ENCODE assay signal across 9 cellular contexts in genomic region chr19:18995804-18996241, GRCh38. TPM values are rescaled to one million over a fixed set of nuclear protein-coding genes. Genes with fewer than 3 reads are reported as not detected.
A peak's percentile ranks its signal among the peaks of the same experiment; 100 is the strongest.
DNase-seq lines count a peak whose midpoint lies in the region; ATAC-seq and TF ChIP-seq lines count a peak whose summit lies in the region.
"Had no signal": no experiment of that assay in that cellular context is flagged by ENCODE, and none has a peak within 500 bp of the region (broad histone marks: within the 10 kb centered on the region; RNA-seq: fewer than 3 reads in every experiment).

No MANE protein-coding gene starts in this region.

- ATAC-seq in left lung (peak; percentile 87), GM21717 (IDR thresholded peaks at IDR 0.05; ENCODE audit: unreplicated experiment) (no peak), HG03521 (IDR thresholded peaks at IDR 0.05; ENCODE audit: unreplicated experiment) (no peak)

- DNase-seq in Calu3, result peak; percentile 46
- DNase-seq in HAP-1 (ENCODE audit: low spot score in 2 of 2), result peak; percentile 79 to 83
- DNase-seq in OCI-M1 (lab: John Stamatoyannopoulos, UW), result peak; percentile 71
- DNase-seq in caudate nucleus (lab: John Stamatoyannopoulos, UW), result peak in 56 of 61 donors; percentile 7 to 89 (median 50)
- DNase-seq in left lung, result peak; percentile 57 to 63
- no peak for DNase-seq in type B pancreatic cell (ENCODE audit: extremely low spot score, unreplicated experiment)
- DNase-seq: activated B cell treated with CpG ODN at 0.5 μM for 24 hours had no signal

- intact Hi-C loops in Calu3 (cut with micrococcal nuclease; ENCODE audit: unreplicated experiment) (no loop called here), left lung (cut with DNase I) (no loop called here)

- H3K4me1 ChIP-seq in HAP-1 (no peaks in the 10 kb centered on the region), left lung (peaks cover 0 to 2% of the 10 kb centered on the region in 2 donors)

- H3K36me3 ChIP-seq in HAP-1 (replicated peaks) (peaks cover 64% of the 10 kb centered on the region), left lung (peaks cover 0 to 95% of the 10 kb centered on the region in 2 donors)

- H3K9me3 ChIP-seq in HAP-1 (no peaks in the 10 kb centered on the region), left lung (no peaks in the 10 kb centered on the region)

- peaks cover 11% of the 10 kb centered on the region for H3K4me1 Mint-ChIP-seq in Calu3 (ENCODE audit: low read depth, unreplicated experiment)
- no peaks in the 10 kb centered on the region for H3K4me1 Mint-ChIP-seq in type B pancreatic cell (ENCODE audit: unreplicated experiment)
- H3K4me1 Mint-ChIP-seq: activated B cell treated with CpG ODN at 0.5 μM for 24 hours had no signal

- CTCF ChIA-PET in Calu3 (lab: Charles Lee), result no interaction called here

- no peaks in the 10 kb centered on the region for H3K27me3 Mint-ChIP-seq in Calu3 (ENCODE audit: unreplicated experiment)
- no peaks in the 10 kb centered on the region for H3K27me3 Mint-ChIP-seq in type B pancreatic cell
- H3K27me3 Mint-ChIP-seq: activated B cell treated with CpG ODN at 0.5 μM for 24 hours had no signal

- TF ChIP-seq CTCF in Calu3 (IDR thresholded peaks at IDR 0.05; ENCODE audit: unreplicated experiment), result no peak
- TF ChIP-seq CTCF in left lung (IDR thresholded peaks at IDR 0.05), result peak in 1 of 2 donors; percentile 34
- peak; percentile 70 for TF ChIP-seq CTCF in type B pancreatic cell (conservative IDR thresholded peaks at IDR 0.05)

- H3K9me3 Mint-ChIP-seq in Calu3 (ENCODE audit: low read depth, unreplicated experiment) (no peaks in the 10 kb centered on the region), type B pancreatic cell (no peaks in the 10 kb centered on the region)
- H3K9me3 Mint-ChIP-seq: activated B cell treated with CpG ODN at 0.5 μM for 24 hours had no signal

- H3K4me3 Mint-ChIP-seq in Calu3 (ENCODE audit: low read depth, unreplicated experiment) (no peak overlapping the region), type B pancreatic cell (no peak overlapping the region)
- H3K4me3 Mint-ChIP-seq: activated B cell treated with CpG ODN at 0.5 μM for 24 hours had no signal

- in situ Hi-C loops in HAP-1 (cut with MboI; ENCODE audit: low sequenced_read_pairs), result no loop called here

- no TSS peak for BruUV-seq in Calu3 (replicated peaks; lab: Mats Ljungman, UMichigan)

- H3K27me3 ChIP-seq in HAP-1 (ENCODE audit: low read depth) (no peaks in the 10 kb centered on the region), left lung (no peaks in the 10 kb centered on the region)

- H3K27ac Mint-ChIP-seq in Calu3 (ENCODE audit: unreplicated experiment) (no peak overlapping the region), type B pancreatic cell (no peak overlapping the region)
- H3K27ac Mint-ChIP-seq: activated B cell treated with CpG ODN at 0.5 μM for 24 hours had no signal

- H3K27ac ChIP-seq in caudate nucleus (ENCODE audit: low read depth, low read length), result no peak overlapping the region
- H3K27ac ChIP-seq in left lung, result no peak overlapping the region

- H3K4me3 ChIP-seq in HAP-1 (no peak overlapping the region), left lung (no peak overlapping the region)

- H3K36me3 Mint-ChIP-seq in Calu3 (ENCODE audit: insufficient read depth, unreplicated experiment), result peaks cover 21% of the 10 kb centered on the region
- H3K36me3 Mint-ChIP-seq in type B pancreatic cell, result peaks cover 13% of the 10 kb centered on the region

RNA-seq across cellular contexts. Expression of gene SUGP2, which starts 37.5 kb away (rescaled TPM):
- total RNA-seq in Calu3 (2022), result 67.1 and 77.2 TPM in 2 replicates
- total RNA-seq in left lung, result 10 to 100 TPM; 64.2 to 80.3 TPM
- 58.6 and 123 TPM in 2 replicates for total RNA-seq in type B pancreatic cell (ENCODE audit: low replicate concordance)

RNA-seq across cellular contexts. Expression of gene ARMC6, which starts 37.6 kb away (rescaled TPM):
- 24.0 and 24.6 TPM in 2 replicates for total RNA-seq in Calu3 (2022)
- 10 to 100 TPM; 23.7 to 37.9 TPM for total RNA-seq in left lung
- 28.2 and 34.6 TPM in 2 replicates for total RNA-seq in type B pancreatic cell (ENCODE audit: low replicate concordance)

RNA-seq across cellular contexts. Expression of gene HOMER3, which starts 54.8 kb away (rescaled TPM):
- total RNA-seq in Calu3 (2022), result 19.0 and 20.2 TPM in 2 replicates
- total RNA-seq in left lung, result 10 to 100 TPM; 27.6 to 32.1 TPM
- 20.8 and 38.6 TPM in 2 replicates for total RNA-seq in type B pancreatic cell (ENCODE audit: low replicate concordance)
